ENCODE assay signal across 27 cellular contexts in the genomic region with DNA sequence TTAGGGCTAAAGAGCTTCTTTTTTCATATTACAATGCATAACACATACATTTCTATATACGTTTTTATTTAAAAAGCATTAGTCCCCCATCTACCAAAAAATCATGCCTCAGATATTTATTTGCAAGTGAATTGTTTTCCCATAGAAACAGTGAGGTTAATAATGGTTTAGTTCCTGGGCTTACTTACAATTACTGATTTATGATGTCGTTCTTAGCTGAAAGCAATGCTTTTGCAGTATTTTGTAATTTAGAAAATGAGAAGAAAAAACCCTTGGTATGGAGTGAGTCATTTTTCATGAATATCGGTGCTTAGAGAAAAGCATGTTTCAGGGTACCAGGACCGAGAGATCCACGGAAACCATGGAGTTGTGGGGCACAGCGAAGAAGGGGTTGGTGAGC. TPM values are rescaled to one million over a fixed set of nuclear protein-coding genes. Genes with fewer than 3 reads are reported as not detected.
"Had no signal": no experiment of that assay in that cellular context is flagged by ENCODE, and none has a peak within 500 bp of the region (broad histone marks: within the 10 kb centered on the region; RNA-seq: fewer than 3 reads in every experiment).

No MANE protein-coding gene starts in this region.

- H3K27ac ChIP-seq: esophagus squamous epithelium, pancreas, right lobe of liver, suprapubic skin, transverse colon, upper lobe of right lung, uterus had no signal

- H3K9me3 ChIP-seq: esophagus squamous epithelium, pancreas, right lobe of liver, suprapubic skin, transverse colon, upper lobe of right lung, uterus had no signal

- H3K4me3 Mint-ChIP-seq: effector memory CD8-positive, alpha-beta T cell; memory B cell; natural killer cell; stimulated activated naive CD8-positive, alpha-beta T cell treated with anti-CD3 and anti-CD28 coated beads, Interleukin-15, amount 100 ng/mL, for 72 hours had no signal

- H3K4me1 Mint-ChIP-seq: memory B cell; natural killer cell; stimulated activated naive CD8-positive, alpha-beta T cell treated with anti-CD3 and anti-CD28 coated beads, Interleukin-15, amount 100 ng/mL, for 72 hours had no signal

- ATAC-seq: effector memory CD8-positive, alpha-beta T cell; left lobe of liver; natural killer cell; pancreas; right lobe of liver; stimulated activated naive CD8-positive, alpha-beta T cell treated with anti-CD3 and anti-CD28 coated beads, Interleukin-15, amount 100 ng/mL, for 72 hours; upper lobe of right lung had no signal

- H3K27ac Mint-ChIP-seq: effector memory CD8-positive, alpha-beta T cell; memory B cell; natural killer cell; stimulated activated naive CD8-positive, alpha-beta T cell treated with anti-CD3 and anti-CD28 coated beads, Interleukin-15, amount 100 ng/mL, for 72 hours had no signal

- H3K36me3 ChIP-seq: esophagus squamous epithelium, pancreas, right lobe of liver, suprapubic skin, transverse colon, upper lobe of right lung, uterus had no signal

- H3K4me1 ChIP-seq: esophagus squamous epithelium, pancreas, right lobe of liver, suprapubic skin, transverse colon, upper lobe of right lung, uterus had no signal

- H3K9me3 Mint-ChIP-seq: effector memory CD8-positive, alpha-beta T cell; memory B cell; natural killer cell; stimulated activated naive CD8-positive, alpha-beta T cell treated with anti-CD3 and anti-CD28 coated beads, Interleukin-15, amount 100 ng/mL, for 72 hours had no signal

- H3K36me3 Mint-ChIP-seq: memory B cell, natural killer cell had no signal

- H3K4me3 ChIP-seq: esophagus squamous epithelium, lung, pancreas, right lobe of liver, suprapubic skin, transverse colon, upper lobe of right lung, uterus had no signal

- H3K27me3 Mint-ChIP-seq: stimulated activated naive CD8-positive, alpha-beta T cell treated with anti-CD3 and anti-CD28 coated beads, Interleukin-15, amount 100 ng/mL, for 72 hours had no signal

- DNase-seq: cortex of kidney; effector memory CD8-positive, alpha-beta T cell; erythroblast; esophagus squamous epithelium; hypothalamus; kidney; natural killer cell; occipital lobe; pancreas; retina; right lobe of liver; small intestine; stimulated activated CD4-positive, alpha-beta T cell treated with anti-CD3 and anti-CD28 coated beads, Interleukin-1b, Interleukin-23, amount 100 ng/mL, for 48 hours; stimulated activated CD4-positive, alpha-beta T cell treated with anti-CD3 and anti-CD28 coated beads, Interleukin-4, amount 100 ng/mL, for 1 hour; stimulated activated CD8-positive, alpha-beta memory T cell treated with anti-CD3 and anti-CD28 coated beads, Interleukin-4, amount 100 ng/mL, for 48 hours; stimulated activated naive CD4-positive, alpha-beta T cell; stimulated activated naive CD8-positive, alpha-beta T cell treated with anti-CD3 and anti-CD28 coated beads, Interleukin-15, amount 100 ng/mL, for 72 hours; transverse colon; upper lobe of right lung; uterus had no signal

- H3K27me3 ChIP-seq: esophagus squamous epithelium, pancreas, right lobe of liver, suprapubic skin, transverse colon, upper lobe of right lung, uterus had no signal

RNA-seq across cellular contexts. Expression of a gene that starts 12.1 kb away (rescaled TPM):
- total RNA-seq: dermis microvascular lymphatic vessel endothelial cell, mononuclear cell, occipital lobe, pulmonary artery endothelial cell, right lobe of liver had no signal
